In genomic region chr17:83155128-83156081, GRCh38 we compare ENCODE assay signal across 9 cellular contexts.
DNase-seq lines count a peak whose midpoint lies in the region; ATAC-seq, FAIRE-seq and TF ChIP-seq lines count a peak whose summit lies in the region.
"Had no signal": no experiment of that assay in that cellular context is flagged by ENCODE, and none has a peak within 500 bp of the region (broad histone marks: within the 10 kb centered on the region; RNA-seq: fewer than 3 reads in every experiment).

No MANE protein-coding gene starts in this region.

- no peaks in the 10 kb centered on the region for H3K36me3 ChIP-seq in bronchial epithelial cell (ENCODE audit: control insufficient read depth, insufficient read depth, low read length)

- H3K9me3 Mint-ChIP-seq in mesothelial cell of epicardium: peaks cover 4% of the 10 kb centered on the region

- FAIRE-seq in bronchial epithelial cell (lab: Jason Lieb, UNC): peak; percentile 82
- FAIRE-seq in RCC 7860 (lab: Jason Lieb, UNC): no peak

- ATAC-seq in HG02678 (IDR thresholded peaks at IDR 0.05; ENCODE audit: unreplicated experiment): no peak

- peak overlapping the region; percentile 73 for H3K27ac Mint-ChIP-seq in mesothelial cell of epicardium

- TF ChIP-seq CTCF in HFF-Myc (IDR thresholded peaks at IDR 0.05; ENCODE audit: low read depth, low read length, missing control alignments): no peak
- TF ChIP-seq CTCF in bronchial epithelial cell (IDR thresholded peaks at IDR 0.05; ENCODE audit: insufficient read depth, low read length, severe bottlenecking): no peak
- no peak for TF ChIP-seq CTCF in mesothelial cell of epicardium (IDR thresholded peaks at IDR 0.05; ENCODE audit: unreplicated experiment)

- H3K4me3 ChIP-seq in HFF-Myc (replicated peaks; ENCODE audit: low read depth, low read length): no peak overlapping the region; the same call in 1 of the 2 replicates
- no peak overlapping the region for H3K4me3 ChIP-seq in bronchial epithelial cell (ENCODE audit: low read depth, low read length)

- peaks cover 35% of the 10 kb centered on the region for H3K4me1 Mint-ChIP-seq in mesothelial cell of epicardium

- no peak overlapping the region for H3K4me3 Mint-ChIP-seq in mesothelial cell of epicardium

- DNase-seq in AG08395 (ENCODE audit: low spot score) (peak; percentile 90), HFF-Myc (ENCODE audit: extremely low read depth, low read depth) (peak; percentile 81), bronchial epithelial cell (ENCODE audit: low read depth) (no peak), mesothelial cell of epicardium (ENCODE audit: low spot score in 2 of 2, unreplicated experiment in 2 of 2) (no peak), SW 1271 (lab: John Stamatoyannopoulos, UW) (no peak), RCC 7860 (ENCODE audit: low spot score) (no peak), NCI-H1092 treated with DMSO at 0.1 percent for 48 hours (lab: John Stamatoyannopoulos, UW) (no peak)
- DNase-seq: NCI-H524 treated with DMSO at 0.1 percent for 48 hours had no signal

- H3K27me3 ChIP-seq in bronchial epithelial cell (ENCODE audit: control insufficient read depth, insufficient read depth, low read length): no peaks in the 10 kb centered on the region

- H3K27me3 Mint-ChIP-seq in mesothelial cell of epicardium (ENCODE audit: low read depth): peaks cover 6% of the 10 kb centered on the region

- H3K36me3 Mint-ChIP-seq in mesothelial cell of epicardium: no peaks in the 10 kb centered on the region

Comparison
In these comparisons a context has a peak if more than half of its experiments do, and no peak if none do; other contexts are left out.
1. DNase-seq: peak in AG08395 (single experiment) and HFF-Myc (single experiment); none in bronchial epithelial cell (single experiment), mesothelial cell of epicardium (0 of 2), SW 1271 (0 of 2), RCC 7860 (single experiment) and NCI-H1092 treated with DMSO at 0.1 percent for 48 hours (single experiment).